ENCODE assay signal across 13 cellular contexts in genomic region chr4:84451546-84451945, GRCh38. TPM values are rescaled to one million over a fixed set of nuclear protein-coding genes. Genes with fewer than 3 reads are reported as not detected.
A peak's percentile ranks its signal among the peaks of the same experiment; 100 is the strongest.
DNase-seq lines count a peak whose midpoint lies in the region; ATAC-seq and TF ChIP-seq lines count a peak whose summit lies in the region.
"Had no signal": no experiment of that assay in that cellular context is flagged by ENCODE, and none has a peak within 500 bp of the region (broad histone marks: within the 10 kb centered on the region; RNA-seq: fewer than 3 reads in every experiment).

No MANE protein-coding gene starts in this region.

- H2AFZ ChIP-seq in H9 (ENCODE audit: low read length), result no peak overlapping the region

- H2BK5ac ChIP-seq in H9 (ENCODE audit: insufficient read length, low read length), result no peak overlapping the region

- peaks cover 18 to 19% of the 10 kb centered on the region in 2 experiments for H3K4me1 Mint-ChIP-seq in H9
- H3K4me1 Mint-ChIP-seq: activated naive CD4-positive, alpha-beta T cell treated with anti-CD3 and anti-CD28 coated beads, Interleukin-2, amount 50 U/mL, for 24 hours had no signal

- no peak overlapping the region for H2BK20ac ChIP-seq in H9 (ENCODE audit: low read depth, low read length, poor library complexity, severe bottlenecking)

- no peak overlapping the region for H2BK12ac ChIP-seq in H9 (ENCODE audit: insufficient read length, low read depth, low read length)

- no peak overlapping the region for H3K23ac ChIP-seq in H9 (ENCODE audit: insufficient read length, low read depth, low read length)

- DNase-seq in BE2C, result no peak
- DNase-seq in H9, result no peak
- peak; percentile 15 for DNase-seq in iris pigment epithelial cell (ENCODE audit: low read depth)
- DNase-seq: H7, hippocampal formation, KG1 had no signal

- no peak overlapping the region for H3T11ph ChIP-seq in H9 (ENCODE audit: low read length)

- H3K27ac Mint-ChIP-seq in H9, result no peak overlapping the region
- H3K27ac Mint-ChIP-seq: activated naive CD4-positive, alpha-beta T cell treated with anti-CD3 and anti-CD28 coated beads, Interleukin-2, amount 50 U/mL, for 24 hours had no signal

- no CpG with 5 or more reads among the region's 3 CpGs for WGBS in H9 (ENCODE audit: extremely low coverage, insufficient read length, low lambda C conversion rate)

- H3K4ac ChIP-seq in H9 (ENCODE audit: low read depth, low read length), result no peak overlapping the region

- H4K8ac ChIP-seq in H9 (replicated peaks; ENCODE audit: insufficient read length, low read depth, low read length), result no peak overlapping the region

- H3K79me2 ChIP-seq in H9 (ENCODE audit: insufficient read depth, low read length), result no peaks in the 10 kb centered on the region

- H3K9me3 ChIP-seq in BE2C (no peaks in the 10 kb centered on the region), H9 (ENCODE audit: control insufficient read depth, low read depth, low read length) (no peaks in the 10 kb centered on the region)

- H3K27me3 Mint-ChIP-seq in H9 (ENCODE audit: low read depth), result no peaks in the 10 kb centered on the region; the same call in 1 of the 2 replicates

- H3K79me1 ChIP-seq in H9 (ENCODE audit: insufficient read depth, low read depth, low read length, poor library complexity, severe bottlenecking), result no peaks in the 10 kb centered on the region

- H4K5ac ChIP-seq in H9 (ENCODE audit: insufficient read length, low read depth, low read length), result no peak overlapping the region

- no peaks in the 10 kb centered on the region for H3K36me3 ChIP-seq in BE2C

- no peak overlapping the region for H3K14ac ChIP-seq in H9 (ENCODE audit: insufficient read depth, low read length)

- no peaks in the 10 kb centered on the region; a peak in 1 of 5 replicates for H3K9me3 Mint-ChIP-seq in H9
- H3K9me3 Mint-ChIP-seq: activated naive CD4-positive, alpha-beta T cell treated with anti-CD3 and anti-CD28 coated beads, Interleukin-2, amount 50 U/mL, for 24 hours had no signal

- no peaks in the 10 kb centered on the region for H3K4me1 ChIP-seq in BE2C
- H3K4me1 ChIP-seq in H9 (ENCODE audit: insufficient read depth, low read length), result no peaks in the 10 kb centered on the region

- H3K27me3 ChIP-seq in BE2C (no peaks in the 10 kb centered on the region), H9 (ENCODE audit: insufficient read depth, low read length) (no peaks in the 10 kb centered on the region)

- H3K36me3 Mint-ChIP-seq in H9 (ENCODE audit: insufficient read depth in 1 of 3, low read depth in 3 of 3), result no peaks in the 10 kb centered on the region
- H3K36me3 Mint-ChIP-seq: activated naive CD4-positive, alpha-beta T cell treated with anti-CD3 and anti-CD28 coated beads, Interleukin-2, amount 50 U/mL, for 24 hours had no signal

- peak; percentile 82 for TF ChIP-seq CTCF in BE2C (IDR thresholded peaks at IDR 0.05; ENCODE audit: low read depth, low read length)
- peak; percentile 74 for TF ChIP-seq CTCF in H9 (conservative IDR thresholded peaks at IDR 0.05)
- peak; percentile 85 for TF ChIP-seq CTCF in VCaP (conservative IDR thresholded peaks at IDR 0.05)

- no peak overlapping the region for H2BK15ac ChIP-seq in H9 (ENCODE audit: low read depth, low read length)

- no peak overlapping the region for H2AK5ac ChIP-seq in H9 (ENCODE audit: insufficient read length, low read length)

- H3K9ac ChIP-seq in H9 (ENCODE audit: extremely low read depth, insufficient read length, low read length), result no peak overlapping the region

- no peak overlapping the region for H3K27ac ChIP-seq in H9 (ENCODE audit: insufficient read length, low read depth, low read length)
- H3K27ac ChIP-seq in VCaP, result no peak overlapping the region; the same call in 1 of the 2 replicates

- H3K4me3 ChIP-seq in BE2C (ENCODE audit: low read depth, low read length), result no peak overlapping the region

- ATAC-seq in HG03342 (IDR thresholded peaks at IDR 0.05; ENCODE audit: unreplicated experiment) (no peak), HG03097 (IDR thresholded peaks at IDR 0.05; ENCODE audit: low FRiP score, unreplicated experiment) (no peak), GM19452 (IDR thresholded peaks at IDR 0.05; ENCODE audit: unreplicated experiment) (no peak), GM21381 (IDR thresholded peaks at IDR 0.05; ENCODE audit: unreplicated experiment) (no peak)

- no peaks in the 10 kb centered on the region for H3K23me2 ChIP-seq in H9 (ENCODE audit: insufficient read length, low read depth, low read length, poor library complexity, severe bottlenecking)

- H3K56ac ChIP-seq in H9 (ENCODE audit: insufficient read length, low read depth, low read length), result no peak overlapping the region

- H2BK120ac ChIP-seq in H9 (ENCODE audit: low read depth, low read length, poor library complexity, severe bottlenecking), result no peak overlapping the region

- H3K18ac ChIP-seq in H9 (ENCODE audit: insufficient read length, low read depth, low read length), result no peak overlapping the region

- no peak overlapping the region for H4K91ac ChIP-seq in H9 (ENCODE audit: insufficient read length, low read depth, low read length)

- H3K4me3 Mint-ChIP-seq in H9, result no peak overlapping the region
- H3K4me3 Mint-ChIP-seq: activated naive CD4-positive, alpha-beta T cell treated with anti-CD3 and anti-CD28 coated beads, Interleukin-2, amount 50 U/mL, for 24 hours had no signal

- H4K20me1 ChIP-seq in H9 (ENCODE audit: control insufficient read depth, insufficient read depth, insufficient read length), result no peaks in the 10 kb centered on the region

- no peak overlapping the region for H3K4me2 ChIP-seq in H9 (ENCODE audit: insufficient read depth, insufficient read length, low read length)

RNA-seq across cellular contexts. Expression of gene NKX6-1, which starts 47.5 kb away (rescaled TPM):
- polyA plus RNA-seq in BE2C (2012; ENCODE audit: insufficient read depth, insufficient read length, low read depth), result 30.4 TPM
- 0.09 TPM in 1 of 2 replicates, not detected in the other for total RNA-seq in H9 (2021)
- total RNA-seq: H7; T-helper 1 cell treated with Interleukin-12 subunit alpha and Interleukin-12 subunit beta and Interleukin-4 antibody, amounts not matched to agents 30 ng/mL and 1 ng/mL, for 36 hours had no signal
